30 cellular contexts compared by ENCODE assay signal in genomic region chr21:36799869-36800268, GRCh38.
"Had no signal": no experiment of that assay in that cellular context is flagged by ENCODE, and none has a peak within 500 bp of the region (broad histone marks: within the 10 kb centered on the region; RNA-seq: fewer than 3 reads in every experiment).

No MANE protein-coding gene starts in this region.

- H3K27ac Mint-ChIP-seq: activated naive CD8-positive, alpha-beta T cell treated with anti-CD3 and anti-CD28 coated beads for 36 hours; activated T-cell treated with anti-CD3 and anti-CD28 coated beads, Interleukin-2, amount 50 U/mL, for 72 hours; brain; immature natural killer cell; memory B cell; naive thymus-derived CD8-positive, alpha-beta T cell; T-helper 1 cell treated with Interleukin-12 subunit alpha and Interleukin-12 subunit beta and Interleukin-4 antibody, amounts not matched to agents 30 μg/mL and 1 μg/mL, for 36 hours had no signal

- H3K9me3 ChIP-seq: pancreas, prostate gland had no signal

- H3K27me3 Mint-ChIP-seq: activated naive CD8-positive, alpha-beta T cell treated with anti-CD3 and anti-CD28 coated beads for 36 hours; memory B cell; naive thymus-derived CD8-positive, alpha-beta T cell had no signal

- H3K4me3 ChIP-seq: ascending aorta, coronary artery, esophagus muscularis mucosa, heart left ventricle, pancreas, prostate gland, suprapubic skin, tibial nerve had no signal

- H3K36me3 ChIP-seq: ascending aorta, heart left ventricle, pancreas, prostate gland, suprapubic skin had no signal

- ATAC-seq: activated T-cell treated with anti-CD3 and anti-CD28 coated beads, Interleukin-2, amount 50 U/mL, for 72 hours; foreskin keratinocyte; heart left ventricle; left colon; naive thymus-derived CD8-positive, alpha-beta T cell; pancreas had no signal

- H3K27ac ChIP-seq: ascending aorta, coronary artery, esophagus muscularis mucosa, foreskin keratinocyte, heart left ventricle, pancreas, prostate gland, suprapubic skin, tibial nerve, VCaP had no signal

- H3K4me3 Mint-ChIP-seq: activated naive CD8-positive, alpha-beta T cell treated with anti-CD3 and anti-CD28 coated beads for 36 hours; activated T-cell treated with anti-CD3 and anti-CD28 coated beads, Interleukin-2, amount 50 U/mL, for 72 hours; brain; immature natural killer cell; memory B cell; naive thymus-derived CD8-positive, alpha-beta T cell; neural crest cell; T-helper 1 cell treated with Interleukin-12 subunit alpha and Interleukin-12 subunit beta and Interleukin-4 antibody, amounts not matched to agents 30 μg/mL and 1 μg/mL, for 36 hours had no signal

- DNase-seq: activated CD4-positive, alpha-beta T cell treated with anti-CD3 and anti-CD28 coated beads for 4 hours; activated CD4-positive, alpha-beta T cell treated with anti-CD3 and anti-CD28 coated beads, Interleukin-2, amount 50 U/mL, for 4 hours; activated naive CD4-positive, alpha-beta T cell treated with Interleukin-2 at 50 U/mL for 16 hours; activated naive CD8-positive, alpha-beta T cell treated with anti-CD3 and anti-CD28 coated beads for 36 hours; activated T-cell treated with anti-CD3 and anti-CD28 coated beads for 4 hours; activated T-cell treated with anti-CD3 and anti-CD28 coated beads, Interleukin-2, amount 50 U/mL, for 72 hours; foreskin keratinocyte; heart left ventricle; hypothalamus; immature natural killer cell; kidney; left colon; naive thymus-derived CD8-positive, alpha-beta T cell; nucleus accumbens; pancreas; stimulated activated CD4-positive, alpha-beta T cell treated with anti-CD3 and anti-CD28 coated beads, Interleukin-15, amount 100 ng/mL, for 24 hours; stimulated activated CD4-positive, alpha-beta T cell treated with anti-CD3 and anti-CD28 coated beads, Interleukin-2, amount 100 ng/mL, for 24 hours; stimulated activated naive CD4-positive, alpha-beta T cell; T-helper 9 cell had no signal

- H3K4me1 ChIP-seq: ascending aorta, esophagus muscularis mucosa, foreskin keratinocyte, heart left ventricle, pancreas, prostate gland, suprapubic skin, tibial nerve had no signal

- H3K4me1 Mint-ChIP-seq: activated naive CD8-positive, alpha-beta T cell treated with anti-CD3 and anti-CD28 coated beads for 36 hours; brain; immature natural killer cell; memory B cell; neural crest cell had no signal

- H3K27me3 ChIP-seq: ascending aorta, esophagus muscularis mucosa, heart left ventricle, pancreas, suprapubic skin, tibial nerve had no signal
